1 cellular context compared by ENCODE assay signal in the genomic region with DNA sequence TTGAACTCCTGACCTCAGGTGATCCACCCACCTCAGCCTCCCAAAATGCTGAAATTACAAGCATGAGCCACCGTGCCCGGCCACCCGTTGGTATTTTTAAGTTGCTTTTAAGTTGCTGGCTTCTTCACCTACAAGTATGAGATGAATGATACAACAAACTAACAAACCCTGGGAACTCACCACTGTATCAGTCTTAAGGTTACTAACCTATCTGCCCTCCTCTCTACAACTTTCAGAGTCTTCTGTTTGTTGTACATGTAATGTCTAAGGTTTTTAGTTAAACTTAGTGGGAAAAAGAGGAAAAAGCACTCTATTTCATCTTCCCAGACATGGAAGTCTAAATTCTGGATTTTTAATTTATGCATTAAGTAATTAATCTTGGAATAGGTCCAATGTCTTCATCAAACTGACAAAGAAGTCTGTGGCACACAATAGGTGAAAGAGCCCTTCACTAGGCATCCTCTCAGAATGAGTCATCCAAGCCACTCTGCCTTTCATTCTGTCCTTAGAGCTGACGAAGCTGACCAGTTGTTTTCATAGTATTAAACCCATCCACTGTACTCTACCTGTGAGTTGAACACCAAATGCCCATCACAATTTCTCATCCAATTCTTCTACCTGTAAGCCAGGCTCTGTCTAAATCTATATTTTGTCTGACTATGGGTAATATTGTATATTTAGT.
TF ChIP-seq lines count a peak whose summit lies in the region.

No MANE protein-coding gene starts in this region.

TF ChIP-seq in SK-N-SH treated with all-trans-retinoic acid at 6 μM for 48 hours, 23 proteins besides CTCF, POLR2A, EP300 and RAD21 (continued from another document):
- TF ChIP-seq, protein P1, sequence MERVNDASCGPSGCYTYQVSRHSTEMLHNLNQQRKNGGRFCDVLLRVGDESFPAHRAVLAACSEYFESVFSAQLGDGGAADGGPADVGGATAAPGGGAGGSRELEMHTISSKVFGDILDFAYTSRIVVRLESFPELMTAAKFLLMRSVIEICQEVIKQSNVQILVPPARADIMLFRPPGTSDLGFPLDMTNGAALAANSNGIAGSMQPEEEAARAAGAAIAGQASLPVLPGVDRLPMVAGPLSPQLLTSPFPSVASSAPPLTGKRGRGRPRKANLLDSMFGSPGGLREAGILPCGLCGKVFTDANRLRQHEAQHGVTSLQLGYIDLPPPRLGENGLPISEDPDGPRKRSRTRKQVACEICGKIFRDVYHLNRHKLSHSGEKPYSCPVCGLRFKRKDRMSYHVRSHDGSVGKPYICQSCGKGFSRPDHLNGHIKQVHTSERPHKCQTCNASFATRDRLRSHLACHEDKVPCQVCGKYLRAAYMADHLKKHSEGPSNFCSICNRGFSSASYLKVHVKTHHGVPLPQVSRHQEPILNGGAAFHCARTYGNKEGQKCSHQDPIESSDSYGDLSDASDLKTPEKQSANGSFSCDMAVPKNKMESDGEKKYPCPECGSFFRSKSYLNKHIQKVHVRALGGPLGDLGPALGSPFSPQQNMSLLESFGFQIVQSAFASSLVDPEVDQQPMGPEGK (CRISPR knock-in tag; IDR thresholded peaks at IDR 0.05; ENCODE audit: borderline replicate concordance), result no peak
